16 cellular contexts compared by ENCODE assay signal in the genomic region with DNA sequence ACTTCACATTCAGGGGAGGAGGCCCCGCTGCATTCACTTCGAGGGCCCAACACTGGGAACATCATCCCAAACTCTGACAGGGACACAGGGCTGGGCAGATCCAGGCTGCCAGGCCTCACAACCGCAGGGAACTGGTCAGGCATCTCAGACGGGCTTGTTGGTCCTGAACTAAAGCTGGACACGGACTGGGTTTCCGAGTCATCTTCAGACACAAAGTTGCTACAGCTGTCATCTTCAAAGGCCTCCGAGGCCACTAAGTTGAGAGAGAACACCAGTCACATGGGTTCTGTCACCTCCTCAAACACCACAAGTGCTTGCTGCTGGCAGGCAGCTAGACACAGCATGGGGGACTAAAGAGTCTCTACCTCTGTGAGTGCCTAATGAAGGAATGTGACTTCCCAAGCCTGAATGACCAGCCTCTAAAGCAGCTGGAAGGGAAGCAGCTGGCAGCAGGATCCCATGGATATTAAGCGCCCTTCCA. TPM values are rescaled to one million over a fixed set of nuclear protein-coding genes. Genes with fewer than 3 reads are reported as not detected.
DNase-seq lines count a peak whose midpoint lies in the region; ATAC-seq and TF ChIP-seq lines count a peak whose summit lies in the region.
"Had no signal": no experiment of that assay in that cellular context is flagged by ENCODE, and none has a peak within 500 bp of the region (broad histone marks: within the 10 kb centered on the region; RNA-seq: fewer than 3 reads in every experiment).

No MANE protein-coding gene starts in this region.

- POLR2A ChIA-PET in CD8-positive, alpha-beta T cell (lab: Charles Lee): no interaction called here

- no peaks in the 10 kb centered on the region for H3K9me3 ChIP-seq in CD8-positive, alpha-beta T cell (ENCODE audit: low read length)
- no peaks in the 10 kb centered on the region for H3K9me3 ChIP-seq in right cardiac atrium (ENCODE audit: control insufficient read depth, low read length)
- H3K9me3 ChIP-seq: BLaER1 treated with 17β-estradiol and CSF1 and Interleukin-3, amounts not matched to agents 10 nM and 100 nM; neutrophil; Peyer's patch had no signal

- no peaks in the 10 kb centered on the region for H3K27me3 ChIP-seq in CD8-positive, alpha-beta T cell (ENCODE audit: insufficient read depth, low read length)
- H3K27me3 ChIP-seq in right cardiac atrium (ENCODE audit: control insufficient read depth, insufficient read depth): no peaks in the 10 kb centered on the region
- H3K27me3 ChIP-seq: BLaER1 treated with 17β-estradiol and CSF1 and Interleukin-3, amounts not matched to agents 10 nM and 100 nM; neutrophil; Peyer's patch had no signal

- ATAC-seq in CD8-positive, alpha-beta T cell: no peak
- ATAC-seq in right cardiac atrium: peak; percentile 61 to 73
- ATAC-seq in sciatic nerve: peak; percentile 29

- H3K27ac Mint-ChIP-seq in CD8-positive, alpha-beta T cell: peak overlapping the region; percentile 69
- peak overlapping the region; percentile 1 for H3K27ac Mint-ChIP-seq in activated T-helper 2 cell treated with anti-CD3 and anti-CD28 coated beads, Interferon-gamma antibody, Interleukin-2, Interleukin-4, amounts not matched to agents 10 μg/mL and 5 μg/mL and 100 μg/mL, durations not matched to agents 14 hours and 24 hours and 36 hours

- peaks cover 92% of the 10 kb centered on the region for H3K36me3 Mint-ChIP-seq in CD8-positive, alpha-beta T cell
- H3K36me3 Mint-ChIP-seq in activated T-helper 2 cell treated with anti-CD3 and anti-CD28 coated beads, Interferon-gamma antibody, Interleukin-2, Interleukin-4, amounts not matched to agents 10 μg/mL and 5 μg/mL and 100 μg/mL, durations not matched to agents 14 hours and 24 hours and 36 hours (ENCODE audit: low read depth): peaks cover 64% of the 10 kb centered on the region

- H3K9me3 Mint-ChIP-seq in CD8-positive, alpha-beta T cell: no peaks in the 10 kb centered on the region
- H3K9me3 Mint-ChIP-seq in activated T-helper 2 cell treated with anti-CD3 and anti-CD28 coated beads, Interferon-gamma antibody, Interleukin-2, Interleukin-4, amounts not matched to agents 10 μg/mL and 5 μg/mL and 100 μg/mL, durations not matched to agents 14 hours and 24 hours and 36 hours: no peaks in the 10 kb centered on the region

- H3K4me1 Mint-ChIP-seq in CD8-positive, alpha-beta T cell (ENCODE audit: low read depth): peaks cover 1% of the 10 kb centered on the region
- H3K4me1 Mint-ChIP-seq in activated T-helper 2 cell treated with anti-CD3 and anti-CD28 coated beads, Interferon-gamma antibody, Interleukin-2, Interleukin-4, amounts not matched to agents 10 μg/mL and 5 μg/mL and 100 μg/mL, durations not matched to agents 14 hours and 24 hours and 36 hours (ENCODE audit: low read depth): peaks cover 12% of the 10 kb centered on the region

- 70% methylated on average over 8 of the region's 8 CpGs for WGBS in right cardiac atrium

- DNase-seq in CD8-positive, alpha-beta T cell: no peak
- no peak for DNase-seq in activated T-helper 2 cell treated with anti-CD3 and anti-CD28 coated beads, Interferon-gamma antibody, Interleukin-2, Interleukin-4, amounts not matched to agents 10 μg/mL and 5 μg/mL and 100 μg/mL, durations not matched to agents 14 hours and 24 hours and 36 hours (ENCODE audit: low spot score)
- DNase-seq in right cardiac atrium (no peak), sciatic nerve (ENCODE audit: low spot score) (peak; percentile 54), GOT3 (lab: John Stamatoyannopoulos, UW) (no peak), ACHN (no peak), posterior vena cava (ENCODE audit: low spot score) (no peak)
- DNase-seq: activated CD4-positive, CD25-positive, alpha-beta regulatory T cell treated with anti-CD3 and anti-CD28 coated beads, Interleukin-2, amount 50 U/mL, for 72 hours; anterior cingulate cortex; dermis blood vessel endothelial cell; Kasumi-1; NCI-H1694; NCI-H69; Peyer's patch had no signal

- H3K27ac ChIP-seq in CD8-positive, alpha-beta T cell (ENCODE audit: low read depth, low read length): no peak overlapping the region
- peak overlapping the region; percentile 65 for H3K27ac ChIP-seq in right cardiac atrium (ENCODE audit: low read length)
- H3K27ac ChIP-seq: BLaER1 treated with 17β-estradiol and CSF1 and Interleukin-3, amounts not matched to agents 10 nM and 100 nM; neutrophil; Peyer's patch had no signal

- no peaks in the 10 kb centered on the region for H3K27me3 Mint-ChIP-seq in CD8-positive, alpha-beta T cell (ENCODE audit: low read depth)
- H3K27me3 Mint-ChIP-seq in activated T-helper 2 cell treated with anti-CD3 and anti-CD28 coated beads, Interferon-gamma antibody, Interleukin-2, Interleukin-4, amounts not matched to agents 10 μg/mL and 5 μg/mL and 100 μg/mL, durations not matched to agents 14 hours and 24 hours and 36 hours (ENCODE audit: low read depth): no peaks in the 10 kb centered on the region

- no peaks in the 10 kb centered on the region for H3K4me1 ChIP-seq in CD8-positive, alpha-beta T cell (ENCODE audit: insufficient read depth, low read length)
- H3K4me1 ChIP-seq in right cardiac atrium (ENCODE audit: control insufficient read depth, insufficient read depth, low read length): peaks cover 9% of the 10 kb centered on the region
- H3K4me1 ChIP-seq: BLaER1 treated with 17β-estradiol and CSF1 and Interleukin-3, amounts not matched to agents 10 nM and 100 nM; Peyer's patch had no signal

- CTCF ChIA-PET in CD8-positive, alpha-beta T cell (lab: Charles Lee): interaction anchor here (0.7 to 5.5 kb wide), 4 partner anchors 10 to 76 kb away, joined by 3 to 39 read pairs (median 6); partner anchors contain the start of gene SH3BP5

- no peak overlapping the region for H3K4me3 Mint-ChIP-seq in CD8-positive, alpha-beta T cell
- H3K4me3 Mint-ChIP-seq in activated T-helper 2 cell treated with anti-CD3 and anti-CD28 coated beads, Interferon-gamma antibody, Interleukin-2, Interleukin-4, amounts not matched to agents 10 μg/mL and 5 μg/mL and 100 μg/mL, durations not matched to agents 14 hours and 24 hours and 36 hours (ENCODE audit: low read depth): no peak overlapping the region

- H3K36me3 ChIP-seq in CD8-positive, alpha-beta T cell (ENCODE audit: insufficient read depth, low read length): peaks cover 50% of the 10 kb centered on the region

- H3K4me3 ChIP-seq in CD8-positive, alpha-beta T cell (ENCODE audit: low read depth, low read length): no peak overlapping the region
- H3K4me3 ChIP-seq in right cardiac atrium (ENCODE audit: low read length): no peak overlapping the region
- H3K4me3 ChIP-seq: BLaER1 treated with 17β-estradiol and CSF1 and Interleukin-3, amounts not matched to agents 10 nM and 100 nM; Peyer's patch had no signal

- intact Hi-C loops in CD8-positive, alpha-beta T cell (cut with DNase I, micrococcal nuclease): no loop called here
- intact Hi-C loops in activated T-helper 2 cell treated with anti-CD3 and anti-CD28 coated beads, Interferon-gamma antibody, Interleukin-2, Interleukin-4, amounts not matched to agents 10 μg/mL and 5 μg/mL and 100 μg/mL, durations not matched to agents 14 hours and 24 hours and 36 hours (cut with micrococcal nuclease): no loop called here
- intact Hi-C loops in right cardiac atrium (cut with DNase I) (loop anchor here in 1 of 4 donors (10.0 kb wide), 1 partner anchor 318 kb away; no protein-coding TSS in a partner anchor), sciatic nerve (cut with DNase I) (no loop called here), posterior vena cava (cut with DNase I) (no loop called here)

- TF ChIP-seq CTCF in CD8-positive, alpha-beta T cell (IDR thresholded peaks at IDR 0.05): no peak

- in situ Hi-C loops in ACHN (cut with HindIII; ENCODE audit: low pct_ligation_motif_present, low pct_unique_long_range_greater_than_20kb, low sequenced_read_pairs): no loop called here

RNA-seq across cellular contexts. Expression of gene CAPN7, which starts 50.9 kb away (rescaled TPM):
- total RNA-seq in CD8-positive, alpha-beta T cell: 10 to 100 TPM; 59.7 to 62.6 TPM
- 31.8 and 33.4 TPM in 2 replicates for total RNA-seq in activated T-helper 2 cell treated with anti-CD3 and anti-CD28 coated beads, Interferon-gamma antibody, Interleukin-2, Interleukin-4, amounts not matched to agents 10 μg/mL and 5 μg/mL and 100 μg/mL, durations not matched to agents 14 hours and 24 hours and 36 hours
- total RNA-seq in right cardiac atrium (10 to 100 TPM; 28.5 to 33.7 (median 30.9) TPM), sciatic nerve (68.4 TPM), posterior vena cava (10 to 100 TPM; 28.4 to 39.5 TPM)
- 13.2 TPM for polyA plus RNA-seq in right cardiac atrium
